Comparison of ENCODE assay signal across 11 cellular contexts in genomic region chr6:81648502-81648901, GRCh38.
"Had no signal": no experiment of that assay in that cellular context is flagged by ENCODE, and none has a peak within 500 bp of the region (broad histone marks: within the 10 kb centered on the region; RNA-seq: fewer than 3 reads in every experiment).

No MANE protein-coding gene starts in this region.

- H3K27ac Mint-ChIP-seq: IgD-negative memory B cell had no signal

- H3K27ac ChIP-seq: HL-60, KMS-11 had no signal

- H3K9ac ChIP-seq: KMS-11 had no signal

- H3K4me1 Mint-ChIP-seq: IgD-negative memory B cell had no signal

- H3K4me3 Mint-ChIP-seq: IgD-negative memory B cell had no signal

- FAIRE-seq: HepG2, HTR-8/SVneo, K562 had no signal

- H3K4me3 ChIP-seq: K562 had no signal

- DNase-seq: IMR-90, Karpas-422, Kasumi-1, KBM-7, KG1 had no signal

- H3K4me2 ChIP-seq: KMS-11 had no signal

- H3K27me3 Mint-ChIP-seq: IgD-negative memory B cell had no signal

- ATAC-seq: HepG2, K562 had no signal
